In the genomic region with DNA sequence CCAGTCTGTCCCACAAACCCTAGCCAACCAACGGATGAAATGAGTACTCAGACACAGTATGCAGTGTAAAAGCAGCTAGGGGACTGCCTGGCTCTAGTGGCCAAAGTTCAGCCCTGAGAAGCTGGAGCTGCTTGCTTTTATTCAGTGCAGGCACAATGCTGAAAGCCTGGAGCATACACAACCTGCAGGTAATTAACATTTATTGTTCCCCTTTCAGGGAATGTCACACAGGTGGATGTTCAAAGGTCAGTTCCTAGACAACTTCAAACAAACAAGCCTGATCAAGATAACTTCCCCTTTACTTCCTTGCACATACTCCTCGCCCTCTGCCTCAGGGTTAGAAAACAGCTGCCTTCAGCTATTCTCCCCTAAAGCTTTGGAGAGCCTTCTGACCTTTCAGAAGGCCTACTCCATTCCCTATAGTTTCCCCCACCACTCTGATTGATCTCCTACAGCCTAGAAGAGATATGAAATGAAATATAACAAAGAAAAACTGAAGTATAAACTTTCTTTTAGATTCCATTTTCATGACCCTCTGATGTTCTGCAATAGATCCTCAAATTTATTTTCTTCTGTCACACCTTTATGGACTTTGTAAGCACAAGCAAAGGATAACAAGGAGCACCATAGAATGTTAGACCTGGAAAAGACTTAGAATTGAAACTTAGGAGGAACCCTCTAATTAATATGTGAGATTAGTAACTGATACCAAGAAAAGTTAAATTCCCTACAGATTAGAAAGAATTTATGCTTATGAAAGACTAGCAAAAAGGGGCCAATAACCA, we compare ENCODE assay signal across 17 cellular contexts. TPM values are rescaled to one million over a fixed set of nuclear protein-coding genes. Genes with fewer than 3 reads are reported as not detected.
"Had no signal": no experiment of that assay in that cellular context is flagged by ENCODE, and none has a peak within 500 bp of the region (broad histone marks: within the 10 kb centered on the region; RNA-seq: fewer than 3 reads in every experiment).

No MANE protein-coding gene starts in this region.

- H3K27ac Mint-ChIP-seq: activated naive CD4-positive, alpha-beta T cell treated with anti-CD3 and anti-CD28 coated beads, Interleukin-2, amount 50 U/mL, for 72 hours; activated T-cell treated with anti-CD3 and anti-CD28 coated beads, Interleukin-2, amount 50 U/mL, for 24 hours; immature natural killer cell; stimulated activated naive B cell treated with anti-CD40 and anti-IgM and Interleukin-4, amounts not matched to agents 10 μg/mL and 1 μg/mL and 100 μg/mL, for 72 hours; T-helper 17 cell; type B pancreatic cell had no signal

- H3K4me1 Mint-ChIP-seq: immature natural killer cell; neural crest cell; stimulated activated naive B cell treated with anti-CD40 and anti-IgM and Interleukin-4, amounts not matched to agents 10 μg/mL and 1 μg/mL and 100 μg/mL, for 72 hours; T-helper 17 cell had no signal

- ATAC-seq: activated naive CD4-positive, alpha-beta T cell treated with anti-CD3 and anti-CD28 coated beads, Interleukin-2, amount 50 U/mL, for 72 hours; left cardiac atrium; stimulated activated naive B cell treated with anti-CD40 and anti-IgM and Interleukin-4, amounts not matched to agents 10 μg/mL and 1 μg/mL and 100 μg/mL, for 72 hours; T-helper 17 cell had no signal

- H3K4me3 Mint-ChIP-seq: activated T-cell treated with anti-CD3 and anti-CD28 coated beads, Interleukin-2, amount 50 U/mL, for 24 hours; immature natural killer cell; neural crest cell; stimulated activated naive B cell treated with anti-CD40 and anti-IgM and Interleukin-4, amounts not matched to agents 10 μg/mL and 1 μg/mL and 100 μg/mL, for 72 hours; T-helper 17 cell; type B pancreatic cell had no signal

- H3K36me3 Mint-ChIP-seq: activated naive CD4-positive, alpha-beta T cell treated with anti-CD3 and anti-CD28 coated beads, Interleukin-2, amount 50 U/mL, for 72 hours; immature natural killer cell; stimulated activated naive B cell treated with anti-CD40 and anti-IgM and Interleukin-4, amounts not matched to agents 10 μg/mL and 1 μg/mL and 100 μg/mL, for 72 hours; type B pancreatic cell had no signal

- H3K27me3 Mint-ChIP-seq: stimulated activated naive B cell treated with anti-CD40 and anti-IgM and Interleukin-4, amounts not matched to agents 10 μg/mL and 1 μg/mL and 100 μg/mL, for 72 hours; T-helper 17 cell; type B pancreatic cell had no signal

- H3K9me3 Mint-ChIP-seq: activated naive CD4-positive, alpha-beta T cell treated with anti-CD3 and anti-CD28 coated beads, Interleukin-2, amount 50 U/mL, for 72 hours; neural crest cell; stimulated activated naive B cell treated with anti-CD40 and anti-IgM and Interleukin-4, amounts not matched to agents 10 μg/mL and 1 μg/mL and 100 μg/mL, for 72 hours; type B pancreatic cell had no signal

- DNase-seq: activated effector memory CD4-positive, alpha-beta T cell treated with Interleukin-2 at 50 U/mL for 16 hours; activated T-cell treated with anti-CD3 and anti-CD28 coated beads, Interleukin-2, amount 50 U/mL, for 24 hours; amniotic stem cell; esophagus squamous epithelium; foreskin fibroblast; glutamatergic neuron; immature natural killer cell; left cardiac atrium; stimulated activated CD4-positive, alpha-beta T cell treated with anti-CD3 and anti-CD28 coated beads, Interleukin-2, amount 100 ng/mL, for 24 hours; stimulated activated naive B cell treated with anti-CD40 and anti-IgM and Interleukin-4, amounts not matched to agents 10 μg/mL and 1 μg/mL and 100 μg/mL, for 72 hours; T-helper 17 cell had no signal

RNA-seq across cellular contexts. Expression of a gene that starts 6.8 kb away (rescaled TPM):
- total RNA-seq: activated naive CD4-positive, alpha-beta T cell treated with anti-CD3 and anti-CD28 coated beads, Interleukin-2, amount 50 U/mL, for 72 hours; bronchial epithelial cell; chondrocyte; esophagus squamous epithelium; left cardiac atrium; neural crest cell; subcutaneous adipose tissue; T-helper 17 cell had no signal
